Comparison of ENCODE assay signal across 15 cellular contexts in the genomic region with DNA sequence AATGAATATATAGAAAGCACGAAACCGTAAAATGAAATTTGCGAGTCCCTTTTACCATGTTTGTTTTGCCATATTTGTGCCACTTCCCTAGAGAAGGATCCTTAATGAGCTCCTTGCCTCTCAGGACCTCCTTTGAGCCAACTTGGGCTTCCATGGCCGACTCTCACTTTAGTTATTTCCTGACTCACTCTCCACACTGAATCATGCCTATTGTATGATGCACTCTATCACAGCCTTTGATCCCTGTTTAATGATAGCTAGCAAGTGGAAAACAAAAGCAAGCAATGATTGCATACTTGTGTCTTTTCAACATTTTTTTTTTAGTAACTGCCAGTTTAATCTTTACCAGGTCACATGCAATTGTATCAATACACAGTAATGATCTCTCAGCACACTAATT.
A peak's percentile ranks its signal among the peaks of the same experiment; 100 is the strongest.
DNase-seq lines count a peak whose midpoint lies in the region; ATAC-seq lines count a peak whose summit lies in the region.
"Had no signal": no experiment of that assay in that cellular context is flagged by ENCODE, and none has a peak within 500 bp of the region (broad histone marks: within the 10 kb centered on the region; RNA-seq: fewer than 3 reads in every experiment).

No MANE protein-coding gene starts in this region.

- ATAC-seq in esophagus mucosa (peak; percentile 33), HG03135 (IDR thresholded peaks at IDR 0.05; ENCODE audit: unreplicated experiment) (no peak), HG03520 (IDR thresholded peaks at IDR 0.05; ENCODE audit: unreplicated experiment) (no peak)
- ATAC-seq: naive thymus-derived CD8-positive, alpha-beta T cell; Right ventricle myocardium inferior had no signal

- DNase-seq in GM04504 (ENCODE audit: low read depth) (peak; percentile 9), RPMI7951 (ENCODE audit: low read depth) (peak; percentile 12), skeletal muscle cell (ENCODE audit: low read depth) (peak; percentile 22)
- DNase-seq in effector CD8-positive, alpha-beta T cell (lab: John Stamatoyannopoulos, UW): no peak
- DNase-seq: aorta; CD8-positive, alpha-beta memory T cell; naive thymus-derived CD8-positive, alpha-beta T cell; NCI-H1694 treated with DMSO at 0.1 percent for 48 hours; NCI-H774; stimulated activated CD4-positive, alpha-beta T cell treated with anti-CD3 and anti-CD28 coated beads, Interleukin-4, amount 100 ng/mL, for 1 hour; stimulated activated naive CD4-positive, alpha-beta T cell had no signal

- no peak overlapping the region for H3K4me3 ChIP-seq in skeletal muscle cell (ENCODE audit: low read depth, low read length)
